Comparison of ENCODE assay signal across 27 cellular contexts in genomic region chr1:114087495-114087894, GRCh38.
"Had no signal": no experiment of that assay in that cellular context is flagged by ENCODE, and none has a peak within 500 bp of the region (broad histone marks: within the 10 kb centered on the region; RNA-seq: fewer than 3 reads in every experiment).

No MANE protein-coding gene starts in this region.

- H3K4me3 Mint-ChIP-seq: dendritic cell treated with granulocyte-macrophage colony-stimulating factor and Interleukin-4, amounts not matched to agents 40 ng/mL and 50 ng/mL, for 4 days; effector memory CD8-positive, alpha-beta T cell; endodermal cell; mesothelial cell of epicardium; naive B cell had no signal

- H3K9me3 Mint-ChIP-seq: dendritic cell treated with granulocyte-macrophage colony-stimulating factor and Interleukin-4, amounts not matched to agents 40 ng/mL and 50 ng/mL, for 4 days; effector memory CD8-positive, alpha-beta T cell had no signal

- H3K36me3 Mint-ChIP-seq: mesothelial cell of epicardium, naive B cell had no signal

- H3K4me3 ChIP-seq: colonic mucosa, esophagus squamous epithelium, gastrocnemius medialis, heart right ventricle, left lung, lower lobe of right lung, mucosa of descending colon had no signal

- H3K4me1 Mint-ChIP-seq: naive B cell had no signal

- ATAC-seq: effector memory CD8-positive, alpha-beta T cell; esophagus mucosa; gastrocnemius medialis; heart right ventricle; left cardiac atrium; left lung; left ventricle myocardium superior; mucosa of descending colon had no signal

- H3K27ac ChIP-seq: colonic mucosa, epithelial cell of prostate, esophagus squamous epithelium, gastrocnemius medialis, heart right ventricle, left lung, lower lobe of right lung had no signal

- H3K27ac Mint-ChIP-seq: dendritic cell treated with granulocyte-macrophage colony-stimulating factor and Interleukin-4, amounts not matched to agents 40 ng/mL and 50 ng/mL, for 4 days; effector memory CD8-positive, alpha-beta T cell; endodermal cell; mesothelial cell of epicardium; naive B cell had no signal

- H3K4me1 ChIP-seq: colonic mucosa had no signal

- H3K9me3 ChIP-seq: colonic mucosa, esophagus squamous epithelium, gastrocnemius medialis, left lung, lower lobe of right lung, mucosa of descending colon had no signal

- FAIRE-seq: endometrium, islet of Langerhans had no signal

- DNase-seq: colonic mucosa; cortex of kidney; effector CD8-positive, alpha-beta T cell; effector memory CD8-positive, alpha-beta T cell; endodermal cell; erythroblast; esophagus squamous epithelium; foreskin fibroblast; foreskin melanocyte; gastrocnemius medialis; glutamatergic neuron; head of caudate nucleus; heart right ventricle; hippocampal formation; left cardiac atrium; left lung; left ventricle myocardium superior; lower lobe of right lung; mesenchymal stem cell; mucosa of descending colon; naive B cell had no signal

- H3K27me3 ChIP-seq: colonic mucosa, esophagus squamous epithelium, gastrocnemius medialis, left lung had no signal

- H3K36me3 ChIP-seq: colonic mucosa, esophagus squamous epithelium, gastrocnemius medialis, heart right ventricle, left lung, lower lobe of right lung had no signal
